1 cellular context compared by ENCODE assay signal in genomic region chr20:50055524-50056083, GRCh38.
TF ChIP-seq lines count a peak whose summit lies in the region.

No MANE protein-coding gene starts in this region.

TF ChIP-seq in SK-N-SH, 30 proteins besides CTCF, POLR2A, EP300 and RAD21 (continued from another document):
- TF ChIP-seq JUND (IDR thresholded peaks at IDR 0.05) (no peak), TCF12 (IDR thresholded peaks at IDR 0.05) (no peak), FOSL2 (IDR thresholded peaks at IDR 0.05; ENCODE audit: borderline replicate concordance, low read depth) (no peak), SIN3A (IDR thresholded peaks at IDR 0.05; ENCODE audit: borderline replicate concordance, low read depth, low read length) (no peak)
- TF ChIP-seq, protein P1, sequence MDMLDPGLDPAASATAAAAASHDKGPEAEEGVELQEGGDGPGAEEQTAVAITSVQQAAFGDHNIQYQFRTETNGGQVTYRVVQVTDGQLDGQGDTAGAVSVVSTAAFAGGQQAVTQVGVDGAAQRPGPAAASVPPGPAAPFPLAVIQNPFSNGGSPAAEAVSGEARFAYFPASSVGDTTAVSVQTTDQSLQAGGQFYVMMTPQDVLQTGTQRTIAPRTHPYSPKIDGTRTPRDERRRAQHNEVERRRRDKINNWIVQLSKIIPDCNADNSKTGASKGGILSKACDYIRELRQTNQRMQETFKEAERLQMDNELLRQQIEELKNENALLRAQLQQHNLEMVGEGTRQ (IDR thresholded peaks at IDR 0.05; ENCODE audit: borderline replicate concordance, low read depth, low read length) = no peak
